Comparison of ENCODE assay signal across 1 cellular context in genomic region chr16:66830422-66831404, GRCh38.
TF ChIP-seq lines count a peak whose summit lies in the region.

TSS of gene NAE1 (minus strand) at chr16:66830976. CDS start at chr16:66830899, 77 bp downstream.

TF ChIP-seq in HepG2, 621 proteins besides CTCF, POLR2A, EP300 and RAD21 (continued from another document and continues in another):
- TF ChIP-seq ZBTB20 (CRISPR knock-in tag; IDR thresholded peaks at IDR 0.05; ENCODE audit: borderline replicate concordance, low read depth) (peak; percentile 85), ZNF597 (CRISPR knock-in tag; IDR thresholded peaks at IDR 0.05) (no peak), KLF16 (CRISPR knock-in tag; IDR thresholded peaks at IDR 0.05) (peak; percentile 71 to 89; a peak in 2 of 4 replicates), THAP11 (CRISPR knock-in tag; IDR thresholded peaks at IDR 0.05) (peak; percentile 77), PLRG1 (conservative IDR thresholded peaks at IDR 0.05) (no peak), ZNF331 (CRISPR knock-in tag; IDR thresholded peaks at IDR 0.05) (peak; percentile 42; the same call in 1 of the 2 replicates), NCOA5 (CRISPR knock-in tag; IDR thresholded peaks at IDR 0.05) (0 out of 2 replicates have a peak, but pooled peaks have one; percentile 67), DNMT3B (CRISPR knock-in tag; conservative IDR thresholded peaks at IDR 0.05) (0 out of 2 replicates have a peak, but pooled peaks have one; percentile 44), ZNF512B (CRISPR knock-in tag; IDR thresholded peaks at IDR 0.05; ENCODE audit: borderline replicate concordance) (no peak), KDM2A (CRISPR knock-in tag; IDR thresholded peaks at IDR 0.05; ENCODE audit: borderline replicate concordance, low read depth) (peak; percentile 97), ZBTB1 (CRISPR knock-in tag; IDR thresholded peaks at IDR 0.05; ENCODE audit: borderline replicate concordance) (no peak), BRD4 (CRISPR knock-in tag; IDR thresholded peaks at IDR 0.05) (peak; percentile 98), ZMYM3 (CRISPR knock-in tag; IDR thresholded peaks at IDR 0.05) (peak; percentile 99), HNRNPL (IDR thresholded peaks at IDR 0.05; ENCODE audit: low read depth, low read length) (no peak), JUND (CRISPR knock-in tag; IDR thresholded peaks at IDR 0.05) (peak; percentile 56; the same call in 1 of the 2 replicates), ZSCAN25 (CRISPR knock-in tag; IDR thresholded peaks at IDR 0.05) (peak; percentile 62; the same call in 1 of the 2 replicates), FLYWCH1 (CRISPR knock-in tag; IDR thresholded peaks at IDR 0.05) (no peak), SNAPC4 (CRISPR knock-in tag; IDR thresholded peaks at IDR 0.05) (peak; percentile 92; the same call in 1 of the 2 replicates), TEF (CRISPR knock-in tag; IDR thresholded peaks at IDR 0.05) (0 out of 2 replicates have a peak, but pooled peaks have one; percentile 29), SMC3 (IDR thresholded peaks at IDR 0.05; ENCODE audit: low read length) (peak; percentile 6; the same call in 1 of the 2 replicates), CEBPB (IDR thresholded peaks at IDR 0.05; ENCODE audit: borderline replicate concordance, low read depth, low read length) (no peak), ZKSCAN8 (CRISPR knock-in tag; IDR thresholded peaks at IDR 0.05; ENCODE audit: borderline replicate concordance) (0 out of 2 replicates have a peak, but pooled peaks have one; percentile 40), ZFP36L1 (CRISPR knock-in tag; IDR thresholded peaks at IDR 0.05) (0 out of 2 replicates have a peak, but pooled peaks have one; percentile 3), ZNF235 (CRISPR knock-in tag; IDR thresholded peaks at IDR 0.05; ENCODE audit: borderline replicate concordance) (peak; percentile 99), ZNF605 (CRISPR knock-in tag; IDR thresholded peaks at IDR 0.05) (no peak; the same call in 1 of the 2 replicates), ZBTB26 (CRISPR knock-in tag; IDR thresholded peaks at IDR 0.05; ENCODE audit: borderline replicate concordance) (0 out of 2 replicates have a peak, but pooled peaks have one; percentile 33), ZBTB7B (CRISPR knock-in tag; IDR thresholded peaks at IDR 0.05) (peak; percentile 49), POGK (CRISPR knock-in tag; conservative IDR thresholded peaks at IDR 0.05) (peak; percentile 96), KAT8 (CRISPR knock-in tag; IDR thresholded peaks at IDR 0.05) (peak; percentile 58; the same call in 1 of the 2 replicates), REST (IDR thresholded peaks at IDR 0.05; ENCODE audit: borderline replicate concordance in 1 of 2, low read depth in 1 of 2, low read length in 2 of 2) (0 out of 4 replicates have a peak, but pooled peaks of 1 of the 2 experiments have one; percentile 6), ZNF33B (CRISPR knock-in tag; IDR thresholded peaks at IDR 0.05) (0 out of 2 replicates have a peak, but pooled peaks have one; percentile 58), EED (CRISPR knock-in tag; IDR thresholded peaks at IDR 0.05) (peak; percentile 98), SMYD3 (CRISPR knock-in tag; IDR thresholded peaks at IDR 0.05) (peak; percentile 85; the same call in 1 of the 2 replicates), HNF4A (CRISPR knock-in tag; IDR thresholded peaks at IDR 0.05) (no peak; the same call in 1 of the 2 replicates), ZNF124 (CRISPR knock-in tag; IDR thresholded peaks at IDR 0.05) (peak; percentile 47; the same call in 1 of the 2 replicates), ZEB1 (IDR thresholded peaks at IDR 0.05; ENCODE audit: insufficient replicate concordance, low read depth) (no peak), SP5 (CRISPR knock-in tag; IDR thresholded peaks at IDR 0.05; ENCODE audit: borderline replicate concordance, low read depth) (0 out of 2 replicates have a peak, but pooled peaks have one; percentile 5), JDP2 (CRISPR knock-in tag; IDR thresholded peaks at IDR 0.05; ENCODE audit: borderline replicate concordance) (no peak), ZNF674 (CRISPR knock-in tag; IDR thresholded peaks at IDR 0.05; ENCODE audit: low read depth) (no peak), NR2F2 (IDR thresholded peaks at IDR 0.05; ENCODE audit: borderline replicate concordance, low read depth) (no peak), HCFC1 (IDR thresholded peaks at IDR 0.05; ENCODE audit: low read depth, low read length) (no peak), ZNF660 (CRISPR knock-in tag; IDR thresholded peaks at IDR 0.05; ENCODE audit: borderline replicate concordance, low read depth) (peak; percentile 87; the same call in 1 of the 2 replicates), ZNF350 (CRISPR knock-in tag; IDR thresholded peaks at IDR 0.05; ENCODE audit: borderline replicate concordance, low read depth) (no peak), ASH2L (IDR thresholded peaks at IDR 0.05; ENCODE audit: insufficient read length, low read depth, low read length) (peak; percentile 96), ZNF121 (CRISPR knock-in tag; IDR thresholded peaks at IDR 0.05) (peak; percentile 53; the same call in 1 of the 2 replicates), SRSF1 (optimal IDR thresholded peaks at IDR 0.05; ENCODE audit: low read depth, low read length) (no peak), GATAD1 (CRISPR knock-in tag; IDR thresholded peaks at IDR 0.05) (peak; percentile 61; the same call in 1 of the 2 replicates), MED13 (CRISPR knock-in tag; IDR thresholded peaks at IDR 0.05) (peak; percentile 82; the same call in 1 of the 2 replicates), ZNF780A (CRISPR knock-in tag; IDR thresholded peaks at IDR 0.05) (no peak), ADNP (CRISPR knock-in tag; IDR thresholded peaks at IDR 0.05) (peak; percentile 90), ZBTB42 (CRISPR knock-in tag; IDR thresholded peaks at IDR 0.05) (peak; percentile 81; the same call in 1 of the 2 replicates), GZF1 (CRISPR knock-in tag; IDR thresholded peaks at IDR 0.05) (peak; percentile 53; the same call in 1 of the 2 replicates), MYNN (CRISPR knock-in tag; IDR thresholded peaks at IDR 0.05; ENCODE audit: low read depth) (peak; percentile 93; the same call in 1 of the 2 replicates)
